8 cellular contexts compared by ENCODE assay signal in the genomic region with DNA sequence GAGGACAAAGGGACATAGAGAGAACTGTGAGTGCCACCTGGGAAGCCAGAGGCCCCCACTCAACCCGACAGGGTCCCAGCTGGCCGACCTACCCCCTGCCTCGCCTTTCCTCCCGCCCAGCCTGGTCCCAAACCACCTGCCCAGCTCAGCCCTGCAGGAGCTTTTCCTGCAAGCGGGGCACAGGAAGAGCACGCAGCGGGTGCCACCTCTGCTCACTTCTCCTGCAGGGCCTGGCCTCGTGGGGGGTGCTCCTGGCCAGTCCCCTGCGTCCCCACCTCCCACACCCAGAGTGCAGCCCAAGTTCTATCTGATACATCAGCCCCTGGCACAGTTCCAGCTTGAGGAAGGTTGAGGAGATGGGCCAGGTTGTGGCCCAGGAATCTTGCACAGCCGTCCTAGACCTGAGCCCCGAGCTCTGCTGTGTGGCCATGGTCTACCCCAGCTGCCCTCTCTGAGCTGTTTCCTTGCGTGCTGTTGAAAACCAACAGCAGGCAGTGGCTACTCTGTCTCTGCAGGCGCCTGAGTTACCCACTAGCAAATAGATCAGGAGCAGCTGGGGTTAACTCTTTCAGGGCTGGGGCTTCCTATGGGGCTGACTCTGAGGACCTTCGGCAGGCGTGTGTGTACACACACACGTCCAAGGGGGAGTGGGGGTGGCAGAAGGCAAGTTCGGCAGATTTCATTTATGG. TPM values are rescaled to one million over a fixed set of nuclear protein-coding genes. Genes with fewer than 3 reads are reported as not detected.
A peak's percentile ranks its signal among the peaks of the same experiment; 100 is the strongest.
DNase-seq lines count a peak whose midpoint lies in the region; ATAC-seq and TF ChIP-seq lines count a peak whose summit lies in the region.

No MANE protein-coding gene starts in this region.

- no peak for ATAC-seq in GM19035 (IDR thresholded peaks at IDR 0.05; ENCODE audit: unreplicated experiment)

- WGBS in ovary, 3 donors = 36 to 56% (median 44%) methylated on average over 17 of the region's 17 CpGs

- TF ChIP-seq POLR2A in ovary (IDR thresholded peaks at IDR 0.05) = no peak

- H3K4me3 ChIP-seq in choroid plexus epithelial cell (ENCODE audit: low read depth, low read length) = peak overlapping the region; percentile 72
- H3K4me3 ChIP-seq in ovary = peak overlapping the region; percentile 77

- TF ChIP-seq CTCF in choroid plexus epithelial cell (conservative IDR thresholded peaks at IDR 0.05; ENCODE audit: low read depth, low read length) (no peak), ovary (IDR thresholded peaks at IDR 0.05) (no peak)

- intact Hi-C loops in ovary (cut with DNase I) = loop anchor here in 1 of 4 donors (10.0 kb wide), 1 partner anchor 142 kb away; a partner anchor contains a TSS

- no peaks in the 10 kb centered on the region for H3K27me3 ChIP-seq in ovary

- H3K27ac ChIP-seq in ovary = peak overlapping the region; percentile 93 to 97

- H3K4me1 ChIP-seq in ovary (ENCODE audit: insufficient read depth) = peaks cover 30% of the 10 kb centered on the region

- no peaks in the 10 kb centered on the region for H3K9me3 ChIP-seq in ovary

- H3K36me3 ChIP-seq in ovary = no peaks in the 10 kb centered on the region

- no peak for TF ChIP-seq EP300 in ovary (IDR thresholded peaks at IDR 0.05)

- peak; percentile 87 for DNase-seq in COR-L47 (lab: John Stamatoyannopoulos, UW)
- peak; percentile 67 for DNase-seq in NCI-H1417 treated with DMSO at 0.1 percent for 48 hours (lab: John Stamatoyannopoulos, UW)
- DNase-seq in choroid plexus epithelial cell (ENCODE audit: low read depth) = peak; percentile 60
- DNase-seq in ovary = peak in 3 of 5 donors; percentile 40 to 66 (median 59)
- DNase-seq in activated CD8-positive, alpha-beta memory T cell treated with anti-CD3 and anti-CD28 coated beads for 24 hours = no peak
- DNase-seq in iPS-NIHi11 (ENCODE audit: low spot score) = no peak
- DNase-seq in germinal center (ENCODE audit: low spot score) = no peak

RNA-seq across cellular contexts. Expression of a gene that starts 1.7 kb away (rescaled TPM):
- 100 to 1,000 TPM in 4 of 7 donors, 10 to 100 TPM in 3; 74.3 to 166 (median 103) TPM for total RNA-seq in ovary
- polyA plus RNA-seq in ovary = 10 to 100 TPM in 1 of 2 donors, 1 to 10 TPM in 1; 9.2 to 95.6 TPM

RNA-seq across cellular contexts. Expression of a gene that starts 5.8 kb away (rescaled TPM):
- total RNA-seq in ovary = 1 to 10 TPM; 1.0 to 2.4 (median 1.7) TPM
- polyA plus RNA-seq in ovary = under 1 TPM in 1 of 2 donors, not detected in 1; 0.59 TPM

RNA-seq across cellular contexts. Expression of a gene that starts 10.4 kb away (rescaled TPM):
- total RNA-seq in ovary = under 1 TPM in 1 of 7 donors, not detected in 6; 0.46 TPM
- polyA plus RNA-seq in ovary = under 1 TPM in 1 of 2 donors, not detected in 1; 0.05 TPM

RNA-seq across cellular contexts. Expression of a gene that starts 13.6 kb away (rescaled TPM):
- total RNA-seq in ovary = 1 to 10 TPM; 2.3 to 7.6 (median 3.4) TPM
- 1 to 10 TPM in 1 of 2 donors, under 1 TPM in 1; 0.95 to 4.1 TPM for polyA plus RNA-seq in ovary

RNA-seq across cellular contexts. Expression of a gene that starts 47.5 kb away (rescaled TPM):
- total RNA-seq in ovary = 10 to 100 TPM in 5 of 7 donors, 1 to 10 TPM in 2; 3.4 to 15.1 (median 11.8) TPM
- polyA plus RNA-seq in ovary = 1 to 10 TPM; 5.3 to 8.8 TPM

Comparison
In these comparisons a context has a peak if more than half of its experiments do, and no peak if none do; other contexts are left out.
1. DNase-seq: peak in COR-L47 (single experiment), NCI-H1417 treated with DMSO at 0.1 percent for 48 hours (single experiment), choroid plexus epithelial cell (single experiment) and ovary (3 of 5); none in activated CD8-positive, alpha-beta memory T cell treated with anti-CD3 and anti-CD28 coated beads for 24 hours (single experiment), iPS-NIHi11 (single experiment) and germinal center (single experiment).